In the genomic region with DNA sequence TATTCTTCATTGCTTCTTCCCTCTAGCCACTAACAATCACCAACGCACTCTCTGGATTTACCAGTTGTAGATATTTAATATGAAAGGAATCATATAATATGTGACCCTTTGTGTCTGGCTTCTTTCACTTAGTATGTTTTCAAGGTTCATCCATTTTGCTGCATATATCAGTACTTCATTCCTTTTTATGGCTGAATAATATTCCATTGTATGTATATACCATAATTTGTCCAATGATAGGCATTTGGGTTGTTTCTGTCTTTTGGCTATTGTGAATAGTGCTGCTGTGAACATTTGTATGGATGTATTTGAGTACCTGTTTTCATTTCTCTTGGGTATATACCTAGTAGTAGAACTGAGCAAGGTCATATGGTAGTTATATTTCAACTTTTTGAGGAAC, we compare ENCODE assay signal across 25 cellular contexts.
"Had no signal": no experiment of that assay in that cellular context is flagged by ENCODE, and none has a peak within 500 bp of the region (broad histone marks: within the 10 kb centered on the region; RNA-seq: fewer than 3 reads in every experiment).

No MANE protein-coding gene starts in this region.

- H3K4me3 ChIP-seq: hepatocyte, left ventricle myocardium inferior, lung, mucosa of descending colon, ovary, right atrium auricular region, skin epidermis, suprapubic skin, thoracic aorta, tibial artery, upper lobe of right lung had no signal

- H3K27ac Mint-ChIP-seq: natural killer cell treated with Interleukin-12 subunit alpha and Interleukin-12 subunit beta and Interleukin-15 and Interleukin-18, amount 100 ng/mL, for 72 hours; stimulated activated naive B cell treated with anti-CD40 and anti-IgM and Interleukin-4, amounts not matched to agents 10 μg/mL and 1 μg/mL and 100 μg/mL, for 72 hours had no signal

- H3K9me3 Mint-ChIP-seq: natural killer cell treated with Interleukin-12 subunit alpha and Interleukin-12 subunit beta and Interleukin-15 and Interleukin-18, amount 100 ng/mL, for 72 hours had no signal

- H3K27ac ChIP-seq: hepatocyte, left ventricle myocardium inferior, ovary, right atrium auricular region, skin epidermis, suprapubic skin, thoracic aorta, tibial artery, upper lobe of right lung had no signal

- H3K36me3 ChIP-seq: left ventricle myocardium inferior, ovary, right atrium auricular region, suprapubic skin, thoracic aorta, tibial artery, upper lobe of right lung had no signal

- FAIRE-seq: urothelium cell line had no signal

- H3K36me3 Mint-ChIP-seq: natural killer cell treated with Interleukin-12 subunit alpha and Interleukin-12 subunit beta and Interleukin-15 and Interleukin-18, amount 100 ng/mL, for 72 hours had no signal

- H3K4me3 Mint-ChIP-seq: naive thymus-derived CD4-positive, alpha-beta T cell; natural killer cell treated with Interleukin-12 subunit alpha and Interleukin-12 subunit beta and Interleukin-15 and Interleukin-18, amount 100 ng/mL, for 72 hours; stimulated activated naive B cell treated with anti-CD40 and anti-IgM and Interleukin-4, amounts not matched to agents 10 μg/mL and 1 μg/mL and 100 μg/mL, for 72 hours had no signal

- H3K27me3 ChIP-seq: hepatocyte, ovary, right atrium auricular region, suprapubic skin, tibial artery, upper lobe of right lung had no signal

- H3K9me3 ChIP-seq: left ventricle myocardium inferior, mucosa of descending colon, ovary, right atrium auricular region, suprapubic skin, thoracic aorta, tibial artery, upper lobe of right lung had no signal

- DNase-seq: islet precursor cell; left ventricle myocardium inferior; midbrain; mucosa of descending colon; naive thymus-derived CD4-positive, alpha-beta T cell; ovary; stimulated activated CD4-positive, alpha-beta T cell treated with anti-CD3 and anti-CD28 coated beads, Interleukin-12 subunit alpha, Interleukin-12 subunit beta, amount 100 ng/mL, for 4 hours; stimulated activated CD4-positive, alpha-beta T cell treated with anti-CD3 and anti-CD28 coated beads, Interleukin-15, amount 100 ng/mL, for 24 hours; stimulated activated CD4-positive, alpha-beta T cell treated with anti-CD3 and anti-CD28 coated beads, Interleukin-2, amount 100 ng/mL, for 24 hours; stimulated activated CD4-positive, alpha-beta T cell treated with anti-CD3 and anti-CD28 coated beads, Interleukin-4, amount 100 ng/mL, for 1 hour; stimulated activated naive B cell treated with anti-CD40 and anti-IgM and Interleukin-4, amounts not matched to agents 10 μg/mL and 1 μg/mL and 100 μg/mL, for 72 hours; stimulated activated naive CD8-positive, alpha-beta T cell treated with anti-CD3 and anti-CD28 coated beads, Interleukin-15, Interleukin-2, amounts not matched to agents 100 U/mL and 50 U/mL, for 24 hours; tibial artery; trophoblast cell; upper lobe of right lung had no signal

- H2AFZ ChIP-seq: hepatocyte had no signal

- ATAC-seq: mucosa of descending colon; naive thymus-derived CD4-positive, alpha-beta T cell; natural killer cell treated with Interleukin-12 subunit alpha and Interleukin-12 subunit beta and Interleukin-15 and Interleukin-18, amount 100 ng/mL, for 72 hours; sciatic nerve; stimulated activated naive B cell treated with anti-CD40 and anti-IgM and Interleukin-4, amounts not matched to agents 10 μg/mL and 1 μg/mL and 100 μg/mL, for 72 hours; stimulated activated naive CD8-positive, alpha-beta T cell treated with anti-CD3 and anti-CD28 coated beads, Interleukin-15, Interleukin-2, amounts not matched to agents 100 U/mL and 50 U/mL, for 24 hours; upper lobe of right lung had no signal

- H3K27me3 Mint-ChIP-seq: naive thymus-derived CD4-positive, alpha-beta T cell; natural killer cell treated with Interleukin-12 subunit alpha and Interleukin-12 subunit beta and Interleukin-15 and Interleukin-18, amount 100 ng/mL, for 72 hours; progenitor cell of endocrine pancreas; stimulated activated naive B cell treated with anti-CD40 and anti-IgM and Interleukin-4, amounts not matched to agents 10 μg/mL and 1 μg/mL and 100 μg/mL, for 72 hours had no signal

- H3K4me2 ChIP-seq: hepatocyte had no signal
